In genomic region chr3:69735893-69736292, GRCh38 we compare ENCODE assay signal across 27 cellular contexts.
"Had no signal": no experiment of that assay in that cellular context is flagged by ENCODE, and none has a peak within 500 bp of the region (broad histone marks: within the 10 kb centered on the region; RNA-seq: fewer than 3 reads in every experiment).

No MANE protein-coding gene starts in this region.

- H3K27me3 ChIP-seq: pancreas, right lobe of liver, tibial nerve, upper lobe of right lung, uterus had no signal

- ATAC-seq: effector memory CD8-positive, alpha-beta T cell; left colon; left ventricle myocardium superior; lower lobe of right lung; natural killer cell; pancreas; right lobe of liver; stimulated activated naive B cell treated with anti-CD40 and anti-IgM and Interleukin-4, amounts not matched to agents 10 μg/mL and 1 μg/mL and 100 μg/mL, for 72 hours; upper lobe of right lung had no signal

- H3K9me3 ChIP-seq: esophagus squamous epithelium, lower lobe of right lung, pancreas, right lobe of liver, thoracic aorta, tibial nerve, upper lobe of right lung, uterus had no signal

- H3K36me3 Mint-ChIP-seq: immature natural killer cell; natural killer cell; stimulated activated naive B cell treated with anti-CD40 and anti-IgM and Interleukin-4, amounts not matched to agents 10 μg/mL and 1 μg/mL and 100 μg/mL, for 72 hours had no signal

- FAIRE-seq: endometrium, pancreas, small intestine had no signal

- H3K4me3 ChIP-seq: coronary artery, esophagus squamous epithelium, lower lobe of right lung, pancreas, right lobe of liver, thoracic aorta, tibial nerve, upper lobe of right lung, uterus had no signal

- H3K27ac Mint-ChIP-seq: effector memory CD8-positive, alpha-beta T cell; immature natural killer cell; natural killer cell; stimulated activated naive B cell treated with anti-CD40 and anti-IgM and Interleukin-4, amounts not matched to agents 10 μg/mL and 1 μg/mL and 100 μg/mL, for 72 hours; stimulated activated naive CD8-positive, alpha-beta T cell treated with anti-CD3 and anti-CD28 coated beads, Interleukin-15, Interleukin-2, amounts not matched to agents 100 ng/mL and 50 ng/mL, for 24 hours had no signal

- DNase-seq: dermis blood vessel endothelial cell; effector memory CD8-positive, alpha-beta T cell; erythroblast; esophagus squamous epithelium; foreskin melanocyte; hypothalamus; immature natural killer cell; islet precursor cell; kidney glomerular epithelial cell; left colon; left ventricle myocardium superior; lower lobe of right lung; natural killer cell; occipital lobe; pancreas; right lobe of liver; small intestine; stimulated activated CD4-positive, alpha-beta T cell treated with anti-CD3 and anti-CD28 coated beads, Interleukin-15, amount 100 ng/mL, for 24 hours; stimulated activated CD4-positive, alpha-beta T cell treated with anti-CD3 and anti-CD28 coated beads, Interleukin-2, amount 100 ng/mL, for 48 hours; stimulated activated naive B cell treated with anti-CD40 and anti-IgM and Interleukin-4, amounts not matched to agents 10 μg/mL and 1 μg/mL and 100 μg/mL, for 72 hours; upper lobe of right lung; uterus had no signal

- H3K4me3 Mint-ChIP-seq: effector memory CD8-positive, alpha-beta T cell; immature natural killer cell; natural killer cell; stimulated activated naive B cell treated with anti-CD40 and anti-IgM and Interleukin-4, amounts not matched to agents 10 μg/mL and 1 μg/mL and 100 μg/mL, for 72 hours; stimulated activated naive CD8-positive, alpha-beta T cell treated with anti-CD3 and anti-CD28 coated beads, Interleukin-15, Interleukin-2, amounts not matched to agents 100 ng/mL and 50 ng/mL, for 24 hours had no signal

- H3K27ac ChIP-seq: coronary artery, esophagus squamous epithelium, lower lobe of right lung, pancreas, right lobe of liver, thoracic aorta, tibial nerve, upper lobe of right lung, uterus had no signal

- H3K36me3 ChIP-seq: esophagus squamous epithelium, lower lobe of right lung, pancreas, right lobe of liver, thoracic aorta, tibial nerve, upper lobe of right lung, uterus had no signal

- H3K4me1 ChIP-seq: right lobe of liver, upper lobe of right lung, uterus had no signal
